ENCODE assay signal across 8 cellular contexts in the genomic region with DNA sequence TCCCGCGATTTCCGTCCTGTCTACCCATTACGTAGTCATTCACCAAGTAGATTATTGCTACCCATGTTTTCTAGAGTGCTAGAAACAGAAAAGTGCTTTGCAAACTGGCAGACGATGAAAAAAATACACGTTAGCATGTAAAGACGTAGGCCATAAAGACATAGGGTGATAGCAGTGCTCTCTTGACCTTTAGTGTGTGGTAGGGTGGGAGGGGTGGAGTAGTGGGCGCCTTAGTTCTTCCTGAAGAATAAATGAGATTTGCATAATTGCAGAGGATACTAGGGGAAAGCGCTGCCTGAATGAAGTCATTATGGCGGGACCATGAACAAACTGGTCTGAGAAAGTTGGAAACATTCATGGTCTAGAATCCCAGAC. TPM values are rescaled to one million over a fixed set of nuclear protein-coding genes. Genes with fewer than 3 reads are reported as not detected.
DNase-seq lines count a peak whose midpoint lies in the region; ATAC-seq, FAIRE-seq and TF ChIP-seq lines count a peak whose summit lies in the region.

No MANE protein-coding gene starts in this region.

- no peak overlapping the region for H2BK12ac ChIP-seq in mesenchymal stem cell (ENCODE audit: low read length in 2 of 2)

- H3K27ac ChIP-seq in heart left ventricle = peak overlapping the region in 2 of 12 donors; percentile 55 to 69
- no peak overlapping the region for H3K27ac ChIP-seq in mesenchymal stem cell (ENCODE audit: low read length, poor library complexity, severe bottlenecking)
- H3K27ac ChIP-seq in small intestine (ENCODE audit: low read depth in 1 of 2, low read length in 1 of 2) = peak overlapping the region in 1 of 2 donors; percentile 3

- H2AK5ac ChIP-seq in mesenchymal stem cell (ENCODE audit: low read length, severe bottlenecking) = no peak overlapping the region

- no peak overlapping the region for H2BK120ac ChIP-seq in mesenchymal stem cell (ENCODE audit: low read depth, low read length)

- H3K14ac ChIP-seq in mesenchymal stem cell (ENCODE audit: low read length in 2 of 2) = no peak overlapping the region

- no peak for ATAC-seq in heart left ventricle
- no peak for ATAC-seq in left cardiac atrium

- H3K18ac ChIP-seq in mesenchymal stem cell (ENCODE audit: low read depth in 1 of 2, low read length in 2 of 2) = no peak overlapping the region

- H3K9me3 ChIP-seq in heart left ventricle = no peaks in the 10 kb centered on the region
- H3K9me3 ChIP-seq in mesenchymal stem cell (ENCODE audit: control insufficient read depth, low read length) = peaks cover 19% of the 10 kb centered on the region
- no peaks in the 10 kb centered on the region for H3K9me3 ChIP-seq in small intestine (ENCODE audit: control insufficient read depth, low read depth)

- peak; percentile 42 for FAIRE-seq in urothelium cell line (lab: Jason Lieb, UNC)
- FAIRE-seq in small intestine (lab: Jason Lieb, UNC) = no peak

- H3K79me1 ChIP-seq in mesenchymal stem cell (replicated peaks; ENCODE audit: low read length, poor library complexity, severe bottlenecking) = peaks cover 13% of the 10 kb centered on the region

- H2AFZ ChIP-seq in mesenchymal stem cell (ENCODE audit: low read depth, low read length) = no peak overlapping the region

- peaks cover 0 to 14% (median 7%) of the 10 kb centered on the region in 12 donors for H3K4me1 ChIP-seq in heart left ventricle
- peaks cover 5% of the 10 kb centered on the region for H3K4me1 ChIP-seq in mesenchymal stem cell (ENCODE audit: control insufficient read depth, insufficient read depth, low read depth, low read length)
- H3K4me1 ChIP-seq in small intestine (ENCODE audit: control insufficient read depth in 2 of 2, insufficient read depth in 1 of 2, low read depth in 1 of 2, low read length in 1 of 2) = peaks cover 0 to 4% of the 10 kb centered on the region in 2 donors

- H4K91ac ChIP-seq in mesenchymal stem cell (ENCODE audit: low read length) = no peak overlapping the region

- H2BK5ac ChIP-seq in mesenchymal stem cell (ENCODE audit: low read depth, low read length, poor library complexity, severe bottlenecking) = no peak overlapping the region

- no peak for DNase-seq in heart left ventricle
- no peak for DNase-seq in left cardiac atrium
- no peak for DNase-seq in astrocyte of the spinal cord (ENCODE audit: low read depth, low spot score)
- no peak for DNase-seq in mesenchymal stem cell
- no peak for DNase-seq in urothelium cell line (ENCODE audit: low spot score)
- no peak for DNase-seq in NCI-H524 (lab: John Stamatoyannopoulos, UW)
- DNase-seq in NCI-H69 (lab: John Stamatoyannopoulos, UW) = no peak
- no peak for DNase-seq in small intestine

- no peak overlapping the region for H2BK15ac ChIP-seq in mesenchymal stem cell (ENCODE audit: low read depth, poor library complexity, severe bottlenecking)

- intact Hi-C loops in heart left ventricle (cut with DNase I) (no loop called here), left cardiac atrium (cut with DNase I) (no loop called here)

- peak overlapping the region; percentile 81 for H3K4me2 ChIP-seq in mesenchymal stem cell (ENCODE audit: low read length, poor library complexity, severe bottlenecking)

- no peaks in the 10 kb centered on the region for H3K27me3 ChIP-seq in heart left ventricle
- no peaks in the 10 kb centered on the region for H3K27me3 ChIP-seq in mesenchymal stem cell (ENCODE audit: control insufficient read depth in 1 of 2, insufficient read depth in 1 of 2, low read length in 2 of 2)
- no peaks in the 10 kb centered on the region for H3K27me3 ChIP-seq in small intestine (ENCODE audit: control insufficient read depth in 2 of 2, insufficient read depth in 2 of 2, low read length in 2 of 2)

- H3K36me3 ChIP-seq in heart left ventricle (peaks cover 0 to 14% (median 6%) of the 10 kb centered on the region in 9 donors), mesenchymal stem cell (ENCODE audit: control insufficient read depth in 1 of 2, insufficient read depth in 2 of 2, low read depth in 1 of 2, low read length in 2 of 2) (peaks cover 10 to 37% of the 10 kb centered on the region in 2 experiments), small intestine (ENCODE audit: control insufficient read depth in 2 of 2, insufficient read depth in 2 of 2, low read length in 2 of 2) (no peaks in the 10 kb centered on the region)

- in situ Hi-C loops in astrocyte of the spinal cord (cut with HindIII; ENCODE audit: low sequenced_read_pairs) = no loop called here

- H3K23ac ChIP-seq in mesenchymal stem cell (ENCODE audit: low read length in 2 of 2) = no peak overlapping the region

- no peak overlapping the region for H4K8ac ChIP-seq in mesenchymal stem cell (ENCODE audit: low read length)

- no peak for TF ChIP-seq POLR2A in heart left ventricle (IDR thresholded peaks at IDR 0.05)

- H3K4me3 ChIP-seq in heart left ventricle = peak overlapping the region in 9 of 12 donors; percentile 66 to 97 (median 86)
- peak overlapping the region; percentile 65 for H3K4me3 ChIP-seq in astrocyte of the spinal cord (ENCODE audit: low read depth, low read length)
- peak overlapping the region in 1 of 2 experiments; percentile 83 for H3K4me3 ChIP-seq in mesenchymal stem cell (ENCODE audit: insufficient read depth in 1 of 2, low read depth in 1 of 2, low read length in 2 of 2)
- peak overlapping the region in 1 of 2 donors; percentile 77 for H3K4me3 ChIP-seq in small intestine (ENCODE audit: low read depth in 1 of 2, low read length in 2 of 2)

- WGBS in heart left ventricle, 4 donors = 82 to 91% (median 89%) methylated on average over 10 of the region's 10 CpGs
- 98% methylated on average over 10 of the region's 10 CpGs for WGBS in mesenchymal stem cell
- 40 to 66% (median 57%) methylated on average over 10 of the region's 10 CpGs for WGBS in small intestine, 3 donors

- H3K4ac ChIP-seq in mesenchymal stem cell (ENCODE audit: low read depth in 1 of 2, low read length in 2 of 2) = no peak overlapping the region

- H3K9ac ChIP-seq in mesenchymal stem cell (ENCODE audit: low read length) = peak overlapping the region; percentile 81

- TF ChIP-seq CTCF in heart left ventricle (IDR thresholded peaks at IDR 0.05) (no peak), astrocyte of the spinal cord (IDR thresholded peaks at IDR 0.05; ENCODE audit: low read depth, low read length) (no peak)

RNA-seq across cellular contexts. Expression of a gene that starts 0.9 kb away (rescaled TPM):
- total RNA-seq in heart left ventricle (1 to 10 TPM in 8 of 9 donors, under 1 TPM in 1; 0.40 to 2.6 (median 1.9) TPM), left cardiac atrium (1 to 10 TPM; 2.0 to 2.8 TPM)
- polyA plus RNA-seq in heart left ventricle (1 to 10 TPM; 1.2 to 1.5 TPM), small intestine (1 to 10 TPM in 2 of 3 donors, under 1 TPM in 1; 0.81 to 2.4 (median 1.3) TPM)
- 0.91 TPM for polyA plus RNA-seq in mesenchymal stem cell (2013, experiment 1 of 2)
- 0.88 TPM for polyA plus RNA-seq in mesenchymal stem cell (2013, experiment 2 of 2)

RNA-seq across cellular contexts. Expression of a gene that starts 32.8 kb away (rescaled TPM):
- total RNA-seq in heart left ventricle = 1 to 10 TPM; 1.1 to 3.7 (median 1.9) TPM
- polyA plus RNA-seq in heart left ventricle = 1 to 10 TPM in 1 of 2 donors, under 1 TPM in 1; 0.53 to 1.9 TPM
- total RNA-seq in left cardiac atrium = 1 to 10 TPM; 2.1 to 2.2 TPM
- polyA plus RNA-seq in mesenchymal stem cell (2013, experiment 1 of 2) = 1.3 TPM
- polyA plus RNA-seq in mesenchymal stem cell (2013, experiment 2 of 2) = 1.3 TPM
- polyA plus RNA-seq in small intestine = 1 to 10 TPM in 1 of 3 donors, under 1 TPM in 1, not detected in 1; 0.54 to 2.6 TPM

RNA-seq across cellular contexts. Expression of a gene that starts 41.5 kb away (rescaled TPM):
- 10 to 100 TPM; 32.8 to 61.7 (median 42.4) TPM for total RNA-seq in heart left ventricle
- polyA plus RNA-seq in heart left ventricle = 10 to 100 TPM; 39.4 to 78.2 TPM
- 10 to 100 TPM; 41.3 to 41.6 TPM for total RNA-seq in left cardiac atrium
- polyA plus RNA-seq in mesenchymal stem cell (2013, experiment 1 of 2) = 24.7 TPM
- polyA plus RNA-seq in mesenchymal stem cell (2013, experiment 2 of 2) = 25.4 TPM
- polyA plus RNA-seq in small intestine = 10 to 100 TPM; 23.5 to 29.5 (median 28.6) TPM
